Comparison of ENCODE assay signal across 8 cellular contexts in the genomic region with DNA sequence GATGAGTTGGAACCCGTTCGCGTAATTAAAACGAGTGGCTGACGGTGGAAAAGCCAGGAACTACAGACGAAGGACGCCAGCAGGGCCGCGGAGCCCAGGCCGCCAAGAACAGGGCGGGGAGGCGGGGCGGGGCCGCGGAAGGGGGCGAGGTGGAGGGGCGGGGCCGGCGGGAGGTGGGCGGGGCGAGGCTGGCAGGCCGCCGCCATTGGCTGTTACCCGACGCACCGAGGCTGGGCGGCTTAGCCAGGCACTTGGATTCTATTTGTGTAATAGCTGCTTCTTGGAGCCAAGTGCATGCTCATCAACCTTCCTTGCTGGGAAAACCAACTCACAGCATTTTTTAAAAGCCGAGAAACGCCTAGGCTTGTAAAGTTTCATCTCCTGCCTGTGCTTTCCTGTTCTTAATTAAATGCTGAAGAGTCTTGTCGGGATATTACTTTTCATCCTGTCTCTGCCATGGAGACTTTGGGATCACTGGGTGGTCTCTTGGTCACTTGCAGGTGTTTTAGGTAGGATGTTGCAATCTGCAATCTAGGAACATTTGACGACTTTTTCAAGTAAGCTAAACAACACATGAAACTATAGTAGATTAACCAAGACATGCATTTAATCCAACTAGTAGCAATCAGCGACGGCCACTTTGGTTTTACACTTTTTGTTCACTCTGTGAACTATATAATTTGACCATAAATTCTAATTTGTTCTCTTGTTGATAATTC.
DNase-seq lines count a peak whose midpoint lies in the region; ATAC-seq and TF ChIP-seq lines count a peak whose summit lies in the region.

No MANE protein-coding gene starts in this region.

- H3K27ac ChIP-seq in Peyer's patch: peak overlapping the region; percentile 96 to 99 (median 98)
- peak overlapping the region; percentile 93 for H3K27ac ChIP-seq in muscle layer of colon (ENCODE audit: low read depth, low read length)

- H3K9ac ChIP-seq in muscle layer of colon (ENCODE audit: low read length): peak overlapping the region; percentile 50

- H3K36me3 Mint-ChIP-seq in activated T-cell treated with anti-CD3 and anti-CD28 coated beads, Interleukin-2, amount 50 U/mL, for 72 hours (ENCODE audit: insufficient read depth in 2 of 2): peaks cover 3 to 4% of the 10 kb centered on the region in 2 donors

- H3K4me3 ChIP-seq in Jurkat, Clone E6-1 (ENCODE audit: low read length): peak overlapping the region; percentile 72
- H3K4me3 ChIP-seq in Peyer's patch (peak overlapping the region; percentile 70 to 85 (median 74)), muscle layer of colon (ENCODE audit: low read depth in 1 of 2, low read length in 2 of 2) (peak overlapping the region; percentile 59 to 78)

- no peaks in the 10 kb centered on the region for H3K9me3 ChIP-seq in Peyer's patch
- H3K9me3 ChIP-seq in muscle layer of colon (ENCODE audit: low read length): no peaks in the 10 kb centered on the region

- peaks cover 67% of the 10 kb centered on the region for H3K4me1 Mint-ChIP-seq in activated T-cell treated with anti-CD3 and anti-CD28 coated beads, Interleukin-2, amount 50 U/mL, for 72 hours (ENCODE audit: low read depth)

- H3K4me3 Mint-ChIP-seq in activated T-cell treated with anti-CD3 and anti-CD28 coated beads, Interleukin-2, amount 50 U/mL, for 72 hours: peak overlapping the region; percentile 90 to 96

- ATAC-seq in GM21717 (IDR thresholded peaks at IDR 0.05; ENCODE audit: unreplicated experiment) (peak; percentile 51), esophagus mucosa (peak; percentile 95)
- peak; percentile 66 to 71 for ATAC-seq in activated T-cell treated with anti-CD3 and anti-CD28 coated beads, Interleukin-2, amount 50 U/mL, for 72 hours (replicated peaks in 1 of 2)

- H3K4me1 ChIP-seq in Peyer's patch: peaks cover 0 to 15% (median 5%) of the 10 kb centered on the region in 4 donors
- peaks cover 38% of the 10 kb centered on the region for H3K4me1 ChIP-seq in muscle layer of colon (ENCODE audit: insufficient read depth, low read length)

- H3K27me3 Mint-ChIP-seq in activated T-cell treated with anti-CD3 and anti-CD28 coated beads, Interleukin-2, amount 50 U/mL, for 72 hours (ENCODE audit: low read depth): no peaks in the 10 kb centered on the region

- no peak for TF ChIP-seq CTCF in Peyer's patch (IDR thresholded peaks at IDR 0.05)

- TF ChIP-seq POLR2A in Peyer's patch (IDR thresholded peaks at IDR 0.05): peak in 1 of 2 donors; percentile 36

- H3K36me3 ChIP-seq in Peyer's patch (no peaks in the 10 kb centered on the region), muscle layer of colon (ENCODE audit: insufficient read depth, low read length) (no peaks in the 10 kb centered on the region)

- peaks cover 0 to 5% of the 10 kb centered on the region in 2 donors for H3K9me3 Mint-ChIP-seq in activated T-cell treated with anti-CD3 and anti-CD28 coated beads, Interleukin-2, amount 50 U/mL, for 72 hours

- peak; percentile 92 for DNase-seq in DMS 273 (lab: John Stamatoyannopoulos, UW; ENCODE audit: unreplicated experiment)
- peak; percentile 58 for DNase-seq in Jurkat, Clone E6-1 (ENCODE audit: low read depth, low spot score)
- DNase-seq in Peyer's patch: peak; percentile 85 to 94 (median 93)
- peak; percentile 78 to 80 for DNase-seq in activated T-cell treated with anti-CD3 and anti-CD28 coated beads, Interleukin-2, amount 50 U/mL, for 72 hours
- peak; percentile 60 for DNase-seq in stimulated activated CD8-positive, alpha-beta memory T cell treated with anti-CD3 and anti-CD28 coated beads, Interleukin-7, amount 100 ng/mL, for 24 hours (ENCODE audit: low read depth)

- peak overlapping the region; percentile 98 for H3K27ac Mint-ChIP-seq in activated T-cell treated with anti-CD3 and anti-CD28 coated beads, Interleukin-2, amount 50 U/mL, for 72 hours

- H3K27me3 ChIP-seq in Peyer's patch (no peaks in the 10 kb centered on the region), muscle layer of colon (ENCODE audit: control insufficient read depth in 1 of 2, insufficient read depth in 2 of 2, low read length in 2 of 2) (no peaks in the 10 kb centered on the region)

Comparison
In these comparisons a context has a peak if more than half of its experiments do, and no peak if none do; other contexts are left out.
1. Peak in every context shown above with its lines: DNase-seq, ATAC-seq, H3K4me3 ChIP-seq and H3K27ac ChIP-seq.